In the genomic region with DNA sequence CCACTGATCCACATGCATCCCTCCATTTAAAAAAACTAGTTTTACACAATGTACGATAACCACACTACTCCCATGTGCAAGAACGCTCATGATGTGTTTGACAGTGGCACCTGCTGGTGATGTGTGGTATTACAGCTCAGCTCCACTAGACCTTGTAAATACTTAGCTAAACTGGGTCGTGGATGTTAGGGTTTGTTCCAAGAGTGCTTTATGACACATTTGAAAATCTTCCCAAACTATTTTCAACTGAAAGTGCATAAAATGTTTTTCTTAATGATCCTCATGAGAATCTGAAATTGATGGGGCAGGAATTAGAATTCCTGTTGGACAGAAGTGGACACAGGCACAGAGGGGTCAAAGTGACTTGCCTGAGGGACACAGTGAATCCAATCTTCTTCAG, we compare ENCODE assay signal across 8 cellular contexts.
A peak's percentile ranks its signal among the peaks of the same experiment; 100 is the strongest.
DNase-seq lines count a peak whose midpoint lies in the region; ATAC-seq, FAIRE-seq and TF ChIP-seq lines count a peak whose summit lies in the region.

No MANE protein-coding gene starts in this region.

- FAIRE-seq in GM19239 (lab: Jason Lieb, UNC), result no peak

- CTCF ChIA-PET in activated CD4-positive, alpha-beta T cell treated with anti-CD3 and anti-CD28 coated beads, Interleukin-2, amount 10 ng/mL, durations not matched to agents 7 days and 5 days (lab: Charles Lee), result interaction anchor here (0.7 kb wide), 1 partner anchor 720 kb away, joined by 3 read pairs; no protein-coding TSS in a partner anchor

- H3K9me3 Mint-ChIP-seq in activated CD4-positive, alpha-beta T cell treated with anti-CD3 and anti-CD28 coated beads, Interleukin-2, amount 10 ng/mL, durations not matched to agents 7 days and 5 days, result peaks cover 16% of the 10 kb centered on the region

- H3K36me3 Mint-ChIP-seq in activated CD4-positive, alpha-beta T cell treated with anti-CD3 and anti-CD28 coated beads, Interleukin-2, amount 10 ng/mL, durations not matched to agents 7 days and 5 days (ENCODE audit: low read depth), result no peaks in the 10 kb centered on the region

- peaks cover 89 to 100% (median 97%) of the 10 kb centered on the region in 10 experiments for H3K4me1 ChIP-seq in BLaER1 treated with 17β-estradiol and CSF1 and Interleukin-3, amounts not matched to agents 10 nM and 100 nM
- peaks cover 0 to 78% (median 38%) of the 10 kb centered on the region in 12 donors for H3K4me1 ChIP-seq in heart left ventricle

- DNase-seq in HFF-Myc (ENCODE audit: extremely low read depth, low read depth) (peak; percentile 78), heart left ventricle (no peak), GM19239 (ENCODE audit: insufficient read length, low spot score) (no peak), NCI-H1048 (lab: John Stamatoyannopoulos, UW) (no peak)
- DNase-seq in activated CD4-positive, alpha-beta T cell treated with anti-CD3 and anti-CD28 coated beads, Interleukin-2, amount 10 ng/mL, durations not matched to agents 7 days and 5 days, result peak; percentile 33
- DNase-seq in stimulated activated CD4-positive, alpha-beta T cell treated with anti-CD3 and anti-CD28 coated beads, Interleukin-4, amount 100 ng/mL, for 1 hour, result peak; percentile 39

- H3K9ac ChIP-seq in BLaER1 treated with 17β-estradiol and CSF1 and Interleukin-3, amounts not matched to agents 10 nM and 100 nM, result peak overlapping the region in 7 of 11 experiments; percentile 41 to 71 (median 66); a peak in 10 of 22 replicates

- TF ChIP-seq POLR2A in heart left ventricle (IDR thresholded peaks at IDR 0.05), result no peak

- H3K9me3 ChIP-seq in BLaER1 treated with 17β-estradiol and CSF1 and Interleukin-3, amounts not matched to agents 10 nM and 100 nM (replicated peaks in 1 of 11), result peaks cover 0 to 19% (median 12%) of the 10 kb centered on the region in 11 experiments; a peak in 19 of 22 replicates
- peaks cover 0 to 19% (median 7%) of the 10 kb centered on the region in 12 donors for H3K9me3 ChIP-seq in heart left ventricle

- H3K27ac Mint-ChIP-seq in activated CD4-positive, alpha-beta T cell treated with anti-CD3 and anti-CD28 coated beads, Interleukin-2, amount 10 ng/mL, durations not matched to agents 7 days and 5 days, result no peak overlapping the region

- peaks cover 0 to 3% (median 0%) of the 10 kb centered on the region in 11 experiments; a peak in 1 of 22 replicates for H3K36me3 ChIP-seq in BLaER1 treated with 17β-estradiol and CSF1 and Interleukin-3, amounts not matched to agents 10 nM and 100 nM
- no peaks in the 10 kb centered on the region for H3K36me3 ChIP-seq in heart left ventricle

- peak in 1 of 4 donors; percentile 8 for ATAC-seq in heart left ventricle
- ATAC-seq in GM19467 (IDR thresholded peaks at IDR 0.05; ENCODE audit: unreplicated experiment), result no peak

- peak; percentile 76 for TF ChIP-seq CTCF in HFF-Myc (IDR thresholded peaks at IDR 0.05; ENCODE audit: low read depth, low read length, missing control alignments)
- TF ChIP-seq CTCF in heart left ventricle (IDR thresholded peaks at IDR 0.05), result peak; percentile 60 to 86 (median 70)

- H3K4me3 ChIP-seq in BLaER1 treated with 17β-estradiol and CSF1 and Interleukin-3, amounts not matched to agents 10 nM and 100 nM, result peak overlapping the region in 1 of 10 experiments; percentile 6; a peak in 1 of 20 replicates
- no peak overlapping the region for H3K4me3 ChIP-seq in HFF-Myc (replicated peaks; ENCODE audit: low read depth, low read length)
- no peak overlapping the region for H3K4me3 ChIP-seq in heart left ventricle

- 64 to 78% (median 73%) methylated on average over 3 of the region's 3 CpGs for WGBS in heart left ventricle, 4 donors

- POLR2A ChIA-PET in activated CD4-positive, alpha-beta T cell treated with anti-CD3 and anti-CD28 coated beads, Interleukin-2, amount 10 ng/mL, durations not matched to agents 7 days and 5 days (lab: Charles Lee), result no interaction called here

- peaks cover 4% of the 10 kb centered on the region for H3K27me3 Mint-ChIP-seq in activated CD4-positive, alpha-beta T cell treated with anti-CD3 and anti-CD28 coated beads, Interleukin-2, amount 10 ng/mL, durations not matched to agents 7 days and 5 days

- H4K20me1 ChIP-seq in BLaER1 treated with 17β-estradiol and CSF1 and Interleukin-3, amounts not matched to agents 10 nM and 100 nM, result no peaks in the 10 kb centered on the region

- intact Hi-C loops in heart left ventricle (cut with DNase I), result loop anchor here in 6 of 10 donors (1.0 to 10.0 kb wide), 9 partner anchors 77 to 440 kb away; no protein-coding TSS in a partner anchor

- H3K4me1 Mint-ChIP-seq in activated CD4-positive, alpha-beta T cell treated with anti-CD3 and anti-CD28 coated beads, Interleukin-2, amount 10 ng/mL, durations not matched to agents 7 days and 5 days, result peaks cover 9% of the 10 kb centered on the region

- no peaks in the 10 kb centered on the region for H3K27me3 ChIP-seq in BLaER1 treated with 17β-estradiol and CSF1 and Interleukin-3, amounts not matched to agents 10 nM and 100 nM
- H3K27me3 ChIP-seq in heart left ventricle, result no peaks in the 10 kb centered on the region

- no peak overlapping the region for H3K4me3 Mint-ChIP-seq in activated CD4-positive, alpha-beta T cell treated with anti-CD3 and anti-CD28 coated beads, Interleukin-2, amount 10 ng/mL, durations not matched to agents 7 days and 5 days

- H3K27ac ChIP-seq in BLaER1 treated with 17β-estradiol and CSF1 and Interleukin-3, amounts not matched to agents 10 nM and 100 nM, result peak overlapping the region in 9 of 11 experiments; percentile 44 to 98 (median 77); a peak in 19 of 22 replicates
- peak overlapping the region in 11 of 12 donors; percentile 28 to 86 (median 70) for H3K27ac ChIP-seq in heart left ventricle

- H3K4me2 ChIP-seq in BLaER1 treated with 17β-estradiol and CSF1 and Interleukin-3, amounts not matched to agents 10 nM and 100 nM, result peak overlapping the region; percentile 47 to 96 (median 89); a peak in 20 of 22 replicates

Comparison
In these comparisons a context has a peak if more than half of its experiments do, and no peak if none do; other contexts are left out.
1. DNase-seq: peak in HFF-Myc (single experiment), activated CD4-positive, alpha-beta T cell treated with anti-CD3 and anti-CD28 coated beads, Interleukin-2, amount 10 ng/mL, durations not matched to agents 7 days and 5 days (single experiment) and stimulated activated CD4-positive, alpha-beta T cell treated with anti-CD3 and anti-CD28 coated beads, Interleukin-4, amount 100 ng/mL, for 1 hour (single experiment); none in heart left ventricle (0 of 5), GM19239 (single experiment) and NCI-H1048 (single experiment).